10 cellular contexts compared by ENCODE assay signal in the genomic region with DNA sequence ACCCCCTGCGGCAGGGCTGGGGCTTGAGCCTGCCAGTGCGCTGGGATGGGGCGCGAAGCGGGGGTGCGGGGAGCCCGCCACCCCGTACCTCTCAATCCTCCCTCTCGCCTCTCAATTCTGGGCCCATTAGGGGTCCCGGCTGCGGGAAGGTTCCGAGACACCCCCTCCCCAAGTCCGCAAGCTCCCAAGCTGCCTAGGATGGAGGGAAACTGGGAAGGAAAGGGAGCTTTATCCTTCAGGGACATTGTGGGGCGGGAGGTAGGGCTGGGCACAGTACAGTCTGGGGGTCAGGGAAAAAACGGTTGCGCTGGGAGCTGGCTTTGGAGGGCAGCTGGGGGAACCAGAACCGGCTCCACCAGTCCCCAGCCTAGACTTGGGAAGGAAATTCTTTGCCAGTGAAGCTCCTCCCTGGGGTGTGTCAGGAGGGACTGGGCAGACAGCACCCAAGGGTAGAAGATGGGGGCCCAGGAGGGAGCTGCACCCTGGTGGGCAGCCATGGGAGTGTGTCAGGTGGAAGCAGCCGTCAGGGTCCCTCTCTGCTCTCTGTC. TPM values are rescaled to one million over a fixed set of nuclear protein-coding genes. Genes with fewer than 3 reads are reported as not detected.
DNase-seq lines count a peak whose midpoint lies in the region; ATAC-seq and TF ChIP-seq lines count a peak whose summit lies in the region.
"Had no signal": no experiment of that assay in that cellular context is flagged by ENCODE, and none has a peak within 500 bp of the region (broad histone marks: within the 10 kb centered on the region; RNA-seq: fewer than 3 reads in every experiment).

No MANE protein-coding gene starts in this region.

- no peaks in the 10 kb centered on the region for H3K36me3 Mint-ChIP-seq in stimulated activated memory B cell treated with anti-CD40 and anti-IgM and Interleukin-4, amounts not matched to agents 10 μg/mL and 1 μg/mL and 100 μg/mL, for 72 hours

- intact Hi-C loops in posterior vena cava (cut with DNase I) = no loop called here

- H3K4me1 ChIP-seq in ES-I3 (ENCODE audit: insufficient read depth, low read length) = 0 out of 2 replicates have a peak, but pooled peaks cover 5% of the 10 kb centered on the region

- H3K27me3 Mint-ChIP-seq in stimulated activated memory B cell treated with anti-CD40 and anti-IgM and Interleukin-4, amounts not matched to agents 10 μg/mL and 1 μg/mL and 100 μg/mL, for 72 hours = peaks cover 72% of the 10 kb centered on the region

- H3K36me3 ChIP-seq in ES-I3 (ENCODE audit: insufficient read depth, low read length) = no peaks in the 10 kb centered on the region

- H3K4me1 Mint-ChIP-seq in stimulated activated memory B cell treated with anti-CD40 and anti-IgM and Interleukin-4, amounts not matched to agents 10 μg/mL and 1 μg/mL and 100 μg/mL, for 72 hours = peaks cover 7% of the 10 kb centered on the region

- peak; percentile 65 for DNase-seq in posterior vena cava (ENCODE audit: low spot score)
- DNase-seq: NCI-H446; stimulated activated CD4-positive, alpha-beta T cell treated with anti-CD3 and anti-CD28 coated beads, Interleukin-1b, Interleukin-23, amount 100 ng/mL, for 48 hours had no signal

- ATAC-seq in stimulated activated memory B cell treated with anti-CD40 and anti-IgM and Interleukin-4, amounts not matched to agents 10 μg/mL and 1 μg/mL and 100 μg/mL, for 72 hours = no peak
- ATAC-seq in GM18873 (IDR thresholded peaks at IDR 0.05; ENCODE audit: low FRiP score, unreplicated experiment) = no peak
- ATAC-seq in HG03354 (IDR thresholded peaks at IDR 0.05; ENCODE audit: poor library complexity, severe bottlenecking, unreplicated experiment) = no peak
- ATAC-seq in GM18505 (IDR thresholded peaks at IDR 0.05; ENCODE audit: unreplicated experiment) = no peak

- H3K4me3 ChIP-seq in iPS-11a (ENCODE audit: low read depth, low read length) = peak overlapping the region; percentile 63

- no peak for TF ChIP-seq POLR2A in GM18505 (IDR thresholded peaks at IDR 0.05; ENCODE audit: borderline replicate concordance, extremely low read depth, insufficient read depth, insufficient read length)

- H3K27ac ChIP-seq in VCaP = peak overlapping the region; percentile 56; the same call in 1 of the 2 replicates

- no peak overlapping the region for H3K4me3 Mint-ChIP-seq in stimulated activated memory B cell treated with anti-CD40 and anti-IgM and Interleukin-4, amounts not matched to agents 10 μg/mL and 1 μg/mL and 100 μg/mL, for 72 hours

- peak overlapping the region; percentile 73; the same call in 1 of the 2 replicates for H3K9ac ChIP-seq in ES-I3 (ENCODE audit: low read depth, low read length)

- no peaks in the 10 kb centered on the region for H3K9me3 Mint-ChIP-seq in stimulated activated memory B cell treated with anti-CD40 and anti-IgM and Interleukin-4, amounts not matched to agents 10 μg/mL and 1 μg/mL and 100 μg/mL, for 72 hours

- no peaks in the 10 kb centered on the region for H3K9me3 ChIP-seq in ES-I3 (ENCODE audit: control insufficient read depth, insufficient read depth, low read length)

- TF ChIP-seq CTCF in VCaP (conservative IDR thresholded peaks at IDR 0.05) = 0 out of 2 replicates have a peak, but pooled peaks have one; percentile 15

- H3K27ac Mint-ChIP-seq in stimulated activated memory B cell treated with anti-CD40 and anti-IgM and Interleukin-4, amounts not matched to agents 10 μg/mL and 1 μg/mL and 100 μg/mL, for 72 hours = no peak overlapping the region

RNA-seq across cellular contexts. Expression of gene GJB3, which starts 0.9 kb away (rescaled TPM):
- not detected for total RNA-seq in posterior vena cava

RNA-seq across cellular contexts. Expression of gene GJA4, which starts 10.9 kb away (rescaled TPM):
- total RNA-seq in posterior vena cava = 10 to 100 TPM; 21.8 to 26.8 TPM

RNA-seq across cellular contexts. Expression of gene GJB4, which starts 22.4 kb away (rescaled TPM):
- total RNA-seq in posterior vena cava = not detected

RNA-seq across cellular contexts. Expression of gene GJB5, which starts 27.1 kb away (rescaled TPM):
- not detected for total RNA-seq in posterior vena cava
